In genomic region chr12:21894792-21895392, GRCh38 we compare ENCODE assay signal across 28 cellular contexts. TPM values are rescaled to one million over a fixed set of nuclear protein-coding genes. Genes with fewer than 3 reads are reported as not detected.
DNase-seq lines count a peak whose midpoint lies in the region; ATAC-seq and TF ChIP-seq lines count a peak whose summit lies in the region.
"Had no signal": no experiment of that assay in that cellular context is flagged by ENCODE, and none has a peak within 500 bp of the region (broad histone marks: within the 10 kb centered on the region; RNA-seq: fewer than 3 reads in every experiment).

No MANE protein-coding gene starts in this region.

- H3K36me3 ChIP-seq in left ventricle myocardium inferior (peaks cover 24% of the 10 kb centered on the region), heart left ventricle (peaks cover 0 to 25% (median 4%) of the 10 kb centered on the region in 9 donors), uterus (no peaks in the 10 kb centered on the region)
- H3K36me3 ChIP-seq: thoracic aorta had no signal

- intact Hi-C loops in left ventricle myocardium inferior (cut with micrococcal nuclease), result loop anchor here (5.0 kb wide), 1 partner anchor 393 kb away; the partner anchor contains the start of genes GOLT1B and RECQL
- intact Hi-C loops in heart left ventricle (cut with DNase I), result loop anchor here in 2 of 10 donors (5.0 kb wide), 1 partner anchor 42 kb away; no protein-coding TSS in a partner anchor
- intact Hi-C loops in uterus (cut with DNase I; ENCODE audit: low total_unique reads), result no loop called here

- TF ChIP-seq CTCF in left ventricle myocardium inferior (IDR thresholded peaks at IDR 0.05; ENCODE audit: borderline replicate concordance) (no peak), heart left ventricle (IDR thresholded peaks at IDR 0.05) (no peak), fibroblast of the aortic adventitia (IDR thresholded peaks at IDR 0.05; ENCODE audit: insufficient read depth, low read length) (no peak), nephron (IDR thresholded peaks at IDR 0.05; ENCODE audit: unreplicated experiment in 3 of 3) (no peak), uterus (IDR thresholded peaks at IDR 0.05) (no peak)

- H3K4me3 Mint-ChIP-seq in nephron, result no peak overlapping the region
- H3K4me3 Mint-ChIP-seq: activated naive CD4-positive, alpha-beta T cell treated with anti-CD3 and anti-CD28 coated beads, Interleukin-2, amount 10 ng/mL, durations not matched to agents 7 days and 5 days; CD4-positive, alpha-beta memory T cell; neural crest cell; stimulated activated memory B cell treated with anti-CD40 and anti-IgM and Interleukin-4, amounts not matched to agents 10 μg/mL and 1 μg/mL and 100 μg/mL, for 72 hours had no signal

- H3K27ac Mint-ChIP-seq in nephron, result peak overlapping the region; percentile 66 to 82 (median 68)
- H3K27ac Mint-ChIP-seq: activated naive CD4-positive, alpha-beta T cell treated with anti-CD3 and anti-CD28 coated beads, Interleukin-2, amount 10 ng/mL, durations not matched to agents 7 days and 5 days; CD4-positive, alpha-beta memory T cell; stimulated activated memory B cell treated with anti-CD40 and anti-IgM and Interleukin-4, amounts not matched to agents 10 μg/mL and 1 μg/mL and 100 μg/mL, for 72 hours had no signal

- H3K9me3 Mint-ChIP-seq in nephron, result peaks cover 7% of the 10 kb centered on the region
- H3K9me3 Mint-ChIP-seq: activated naive CD4-positive, alpha-beta T cell treated with anti-CD3 and anti-CD28 coated beads, Interleukin-2, amount 10 ng/mL, durations not matched to agents 7 days and 5 days had no signal

- ATAC-seq in heart left ventricle, result no peak
- ATAC-seq: activated CD4-positive, CD25-positive, alpha-beta regulatory T cell treated with anti-CD3 and anti-CD28 coated beads, Interleukin-2, amount 50 U/mL, for 24 hours; mucosa of descending colon; right cardiac atrium; stimulated activated memory B cell treated with anti-CD40 and anti-IgM and Interleukin-4, amounts not matched to agents 10 μg/mL and 1 μg/mL and 100 μg/mL, for 72 hours had no signal

- DNase-seq in left ventricle myocardium inferior (no peak), heart left ventricle (no peak), fibroblast of the aortic adventitia (ENCODE audit: low read depth) (peak; percentile 28), uterus (no peak), amygdala (lab: John Stamatoyannopoulos, UW) (no peak), NCI-H1105 treated with DMSO at 0.1 percent for 48 hours (lab: John Stamatoyannopoulos, UW) (no peak), inferior parietal cortex (ENCODE audit: extremely low spot score) (no peak)
- DNase-seq: 8988T; activated CD4-positive, alpha-beta T cell treated with anti-CD3 and anti-CD28 coated beads, Interleukin-2, amount 50 U/mL, for 48 hours; activated CD8-positive, alpha-beta memory T cell treated with anti-CD3 and anti-CD28 coated beads, Interleukin-2, amount 50 U/mL, for 4 hours; activated naive CD4-positive, alpha-beta T cell treated with anti-CD3 and anti-CD28 coated beads, Interleukin-2, amount 10 ng/mL, durations not matched to agents 7 days and 5 days; amniotic stem cell; CD4-positive, alpha-beta memory T cell; islet precursor cell; mucosa of descending colon; right cardiac atrium; stimulated activated CD4-positive, alpha-beta T cell treated with anti-CD3 and anti-CD28 coated beads, Interleukin-4, amount 100 ng/mL, for 4 hours had no signal

- H3K36me3 Mint-ChIP-seq in nephron (ENCODE audit: low read depth), result peaks cover 7% of the 10 kb centered on the region
- H3K36me3 Mint-ChIP-seq: activated naive CD4-positive, alpha-beta T cell treated with anti-CD3 and anti-CD28 coated beads, Interleukin-2, amount 10 ng/mL, durations not matched to agents 7 days and 5 days; CD4-positive, alpha-beta memory T cell; stimulated activated memory B cell treated with anti-CD40 and anti-IgM and Interleukin-4, amounts not matched to agents 10 μg/mL and 1 μg/mL and 100 μg/mL, for 72 hours had no signal

- H3K4me1 Mint-ChIP-seq in nephron, result peaks cover 55% of the 10 kb centered on the region
- H3K4me1 Mint-ChIP-seq: activated naive CD4-positive, alpha-beta T cell treated with anti-CD3 and anti-CD28 coated beads, Interleukin-2, amount 10 ng/mL, durations not matched to agents 7 days and 5 days; CD4-positive, alpha-beta memory T cell; neural crest cell; stimulated activated memory B cell treated with anti-CD40 and anti-IgM and Interleukin-4, amounts not matched to agents 10 μg/mL and 1 μg/mL and 100 μg/mL, for 72 hours had no signal

- 60 to 73% (median 66%) methylated on average over 4 of the region's 4 CpGs for WGBS in heart left ventricle, 4 donors

- no peak overlapping the region for H3K4me3 ChIP-seq in left ventricle myocardium inferior
- no peak overlapping the region for H3K4me3 ChIP-seq in heart left ventricle
- no peak overlapping the region for H3K4me3 ChIP-seq in fibroblast of the aortic adventitia (ENCODE audit: low read depth, low read length)
- H3K4me3 ChIP-seq in uterus, result no peak overlapping the region
- H3K4me3 ChIP-seq: lung, mucosa of descending colon, SK-N-MC, thoracic aorta had no signal

- H3K27me3 Mint-ChIP-seq in nephron (ENCODE audit: low read depth), result no peaks in the 10 kb centered on the region
- H3K27me3 Mint-ChIP-seq: activated naive CD4-positive, alpha-beta T cell treated with anti-CD3 and anti-CD28 coated beads, Interleukin-2, amount 10 ng/mL, durations not matched to agents 7 days and 5 days; CD4-positive, alpha-beta memory T cell; stimulated activated memory B cell treated with anti-CD40 and anti-IgM and Interleukin-4, amounts not matched to agents 10 μg/mL and 1 μg/mL and 100 μg/mL, for 72 hours had no signal

- H3K9me3 ChIP-seq in left ventricle myocardium inferior (replicated peaks) (no peaks in the 10 kb centered on the region), heart left ventricle (peaks cover 0 to 2% (median 0%) of the 10 kb centered on the region in 12 donors), uterus (no peaks in the 10 kb centered on the region)
- H3K9me3 ChIP-seq: mucosa of descending colon, thoracic aorta had no signal

- TF ChIP-seq POLR2A in heart left ventricle (IDR thresholded peaks at IDR 0.05) (no peak), uterus (IDR thresholded peaks at IDR 0.05) (no peak)

- H3K27me3 ChIP-seq in left ventricle myocardium inferior (ENCODE audit: low read depth) (no peaks in the 10 kb centered on the region), heart left ventricle (no peaks in the 10 kb centered on the region), uterus (no peaks in the 10 kb centered on the region)

- H3K4me1 ChIP-seq in left ventricle myocardium inferior (peaks cover 62% of the 10 kb centered on the region), heart left ventricle (peaks cover 0 to 28% (median 14%) of the 10 kb centered on the region in 12 donors), uterus (peaks cover 0 to 15% of the 10 kb centered on the region in 2 donors)
- H3K4me1 ChIP-seq: parathyroid adenoma had no signal

- H3K27ac ChIP-seq in left ventricle myocardium inferior (replicated peaks) (peak overlapping the region; percentile 81), heart left ventricle (peak overlapping the region in 1 of 12 donors; percentile 40), uterus (peak overlapping the region; percentile 44 to 92)
- H3K27ac ChIP-seq: parathyroid adenoma, SK-N-MC, thoracic aorta had no signal

RNA-seq across cellular contexts. Expression of gene ABCC9, which starts 46.3 kb away (rescaled TPM):
- 81.8 TPM for total RNA-seq in left ventricle myocardium inferior
- 100 to 1,000 TPM in 1 of 9 donors, 10 to 100 TPM in 8; 60.1 to 103 (median 80.0) TPM for total RNA-seq in heart left ventricle
- polyA plus RNA-seq in heart left ventricle, result 10 to 100 TPM; 14.1 to 16.9 TPM
- total RNA-seq in fibroblast of the aortic adventitia (ENCODE audit: low replicate concordance), result 20.0 and 20.3 TPM in 2 replicates
- 100 to 1,000 TPM in 2 of 4 donors, 10 to 100 TPM in 2; 39.7 to 118 (median 78.4) TPM for total RNA-seq in uterus
- total RNA-seq: CD4-positive, alpha-beta memory T cell; H1; OCI-LY7; T-helper 1 cell treated with Interleukin-12 subunit alpha and Interleukin-12 subunit beta and Interleukin-4 antibody, amounts not matched to agents 30 ng/mL and 1 ng/mL, for 36 hours had no signal
- polyA plus RNA-seq: CD4-positive, alpha-beta memory T cell had no signal
